ENCODE assay signal across 1 cellular context in the genomic region with DNA sequence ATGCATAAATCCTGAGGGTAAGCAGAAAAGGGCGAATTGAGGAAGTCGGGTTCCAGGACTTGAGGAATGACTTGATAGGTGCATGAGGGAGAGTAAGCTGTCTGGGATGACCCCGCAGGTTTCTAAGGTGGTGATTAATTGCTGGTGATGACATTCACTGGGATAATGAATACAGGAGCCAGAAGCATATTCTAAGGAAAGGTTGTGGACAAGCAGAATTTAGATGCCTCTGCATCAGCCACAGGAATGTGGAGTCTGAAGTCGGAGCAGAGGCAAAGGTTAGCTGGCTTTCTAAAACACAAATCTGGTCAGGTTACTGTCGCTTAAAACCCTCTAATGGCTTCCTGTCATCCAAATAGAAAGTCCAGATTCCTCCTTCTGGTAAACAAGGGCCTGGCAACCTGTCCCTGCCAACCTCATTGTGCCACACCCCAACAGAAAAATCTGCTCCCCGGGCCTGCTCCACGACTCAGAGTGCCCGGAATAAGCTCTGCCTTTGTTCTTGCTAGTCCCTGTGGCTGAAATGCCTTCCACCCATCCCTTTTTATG.
TF ChIP-seq lines count a peak whose summit lies in the region.

No MANE protein-coding gene starts in this region.

TF ChIP-seq in WTC11, 78 proteins besides CTCF, POLR2A, EP300 and RAD21 (continued from another document):
- TF ChIP-seq, protein P1, sequence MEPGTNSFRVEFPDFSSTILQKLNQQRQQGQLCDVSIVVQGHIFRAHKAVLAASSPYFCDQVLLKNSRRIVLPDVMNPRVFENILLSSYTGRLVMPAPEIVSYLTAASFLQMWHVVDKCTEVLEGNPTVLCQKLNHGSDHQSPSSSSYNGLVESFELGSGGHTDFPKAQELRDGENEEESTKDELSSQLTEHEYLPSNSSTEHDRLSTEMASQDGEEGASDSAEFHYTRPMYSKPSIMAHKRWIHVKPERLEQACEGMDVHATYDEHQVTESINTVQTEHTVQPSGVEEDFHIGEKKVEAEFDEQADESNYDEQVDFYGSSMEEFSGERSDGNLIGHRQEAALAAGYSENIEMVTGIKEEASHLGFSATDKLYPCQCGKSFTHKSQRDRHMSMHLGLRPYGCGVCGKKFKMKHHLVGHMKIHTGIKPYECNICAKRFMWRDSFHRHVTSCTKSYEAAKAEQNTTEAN (CRISPR knock-in tag; IDR thresholded peaks at IDR 0.05) = no peak
- no peak for TF ChIP-seq IRF2 (CRISPR knock-in tag; IDR thresholded peaks at IDR 0.05; ENCODE audit: borderline replicate concordance, low read depth)
- no peak for TF ChIP-seq KAT7 (CRISPR knock-in tag; IDR thresholded peaks at IDR 0.05; ENCODE audit: borderline replicate concordance)
- no peak for TF ChIP-seq JUN (CRISPR knock-in tag; IDR thresholded peaks at IDR 0.05)
- TF ChIP-seq NFE2L1 (CRISPR knock-in tag; IDR thresholded peaks at IDR 0.05) = no peak
- TF ChIP-seq, protein P2, sequence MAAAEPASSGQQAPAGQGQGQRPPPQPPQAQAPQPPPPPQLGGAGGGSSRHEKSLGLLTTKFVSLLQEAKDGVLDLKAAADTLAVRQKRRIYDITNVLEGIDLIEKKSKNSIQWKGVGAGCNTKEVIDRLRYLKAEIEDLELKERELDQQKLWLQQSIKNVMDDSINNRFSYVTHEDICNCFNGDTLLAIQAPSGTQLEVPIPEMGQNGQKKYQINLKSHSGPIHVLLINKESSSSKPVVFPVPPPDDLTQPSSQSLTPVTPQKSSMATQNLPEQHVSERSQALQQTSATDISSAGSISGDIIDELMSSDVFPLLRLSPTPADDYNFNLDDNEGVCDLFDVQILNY (CRISPR knock-in tag; IDR thresholded peaks at IDR 0.05) = no peak
- no peak for TF ChIP-seq GABPB1 (CRISPR knock-in tag; IDR thresholded peaks at IDR 0.05)
- TF ChIP-seq, protein P3, sequence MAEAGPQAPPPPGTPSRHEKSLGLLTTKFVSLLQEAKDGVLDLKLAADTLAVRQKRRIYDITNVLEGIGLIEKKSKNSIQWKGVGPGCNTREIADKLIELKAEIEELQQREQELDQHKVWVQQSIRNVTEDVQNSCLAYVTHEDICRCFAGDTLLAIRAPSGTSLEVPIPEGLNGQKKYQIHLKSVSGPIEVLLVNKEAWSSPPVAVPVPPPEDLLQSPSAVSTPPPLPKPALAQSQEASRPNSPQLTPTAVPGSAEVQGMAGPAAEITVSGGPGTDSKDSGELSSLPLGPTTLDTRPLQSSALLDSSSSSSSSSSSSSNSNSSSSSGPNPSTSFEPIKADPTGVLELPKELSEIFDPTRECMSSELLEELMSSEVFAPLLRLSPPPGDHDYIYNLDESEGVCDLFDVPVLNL (CRISPR knock-in tag; IDR thresholded peaks at IDR 0.05; ENCODE audit: borderline replicate concordance, low read depth) = no peak
TF ChIP-seq in WTC11: peak in this region for 0.
